ENCODE assay signal across 8 cellular contexts in the genomic region with DNA sequence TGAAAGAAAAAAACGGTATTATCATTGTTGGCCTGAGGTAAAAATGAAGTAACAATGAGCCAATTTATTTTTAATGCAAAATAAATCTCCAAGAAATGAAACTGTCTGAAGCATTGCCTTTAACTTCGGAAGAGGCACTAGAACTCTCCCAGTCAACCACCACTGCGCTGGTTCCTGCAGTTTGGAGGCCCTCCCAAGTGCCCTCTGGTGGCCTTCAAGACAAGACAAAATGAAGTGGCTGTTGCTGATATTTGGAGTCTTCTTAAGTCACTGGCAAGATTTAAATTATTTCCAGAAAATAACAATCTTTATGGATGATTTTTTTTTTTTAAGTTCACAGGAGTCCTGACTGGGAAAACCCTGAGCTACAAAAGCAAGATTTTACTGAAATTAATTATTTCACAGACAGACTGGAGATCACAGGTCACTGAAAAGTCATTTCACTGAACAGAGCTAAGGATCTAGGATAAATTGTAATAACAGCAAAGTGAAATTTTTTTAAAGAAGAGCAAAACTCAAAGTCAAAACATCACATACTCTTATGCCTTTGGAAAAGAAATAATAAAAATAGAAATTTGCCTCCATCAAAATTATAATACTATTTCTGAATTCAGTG. TPM values are rescaled to one million over a fixed set of nuclear protein-coding genes. Genes with fewer than 3 reads are reported as not detected.
DNase-seq lines count a peak whose midpoint lies in the region; ATAC-seq and TF ChIP-seq lines count a peak whose summit lies in the region.

No MANE protein-coding gene starts in this region.

- H3K4me1 ChIP-seq in endodermal cell (ENCODE audit: control insufficient read depth, insufficient read depth, low read length) (no peaks in the 10 kb centered on the region), upper lobe of left lung (peaks cover 0 to 20% (median 13%) of the 10 kb centered on the region in 4 donors)

- peak; percentile 63 for TF ChIP-seq CTCF in NB4 (IDR thresholded peaks at IDR 0.05; ENCODE audit: low read depth, low read length)
- TF ChIP-seq CTCF in endodermal cell (conservative IDR thresholded peaks at IDR 0.05) = peak; percentile 95
- peak; percentile 15 to 48 (median 34) for TF ChIP-seq CTCF in upper lobe of left lung (IDR thresholded peaks at IDR 0.05)

- no peak for TF ChIP-seq EP300 in upper lobe of left lung (IDR thresholded peaks at IDR 0.05)

- peaks cover 49% of the 10 kb centered on the region for H3K36me3 Mint-ChIP-seq in endodermal cell (ENCODE audit: low read depth)

- no peaks in the 10 kb centered on the region for H3K27me3 Mint-ChIP-seq in endodermal cell (ENCODE audit: insufficient read depth)

- H3K4me3 ChIP-seq in NB4 (ENCODE audit: low read depth, low read length) (no peak overlapping the region), endodermal cell (ENCODE audit: low read length) (no peak overlapping the region), upper lobe of left lung (no peak overlapping the region)

- no peak overlapping the region for H3K27ac ChIP-seq in endodermal cell (ENCODE audit: low read depth, low read length)
- no peak overlapping the region for H3K27ac ChIP-seq in upper lobe of left lung

- peaks cover 60% of the 10 kb centered on the region for H3K36me3 ChIP-seq in endodermal cell (ENCODE audit: control insufficient read depth, insufficient read depth, low read length)
- peaks cover 38 to 64% (median 43%) of the 10 kb centered on the region in 4 donors for H3K36me3 ChIP-seq in upper lobe of left lung

- H3K27ac Mint-ChIP-seq in endodermal cell = no peak overlapping the region

- H3K9me3 ChIP-seq in endodermal cell (ENCODE audit: control insufficient read depth, low read length) = no peaks in the 10 kb centered on the region
- H3K9me3 ChIP-seq in upper lobe of left lung = no peaks in the 10 kb centered on the region

- TF ChIP-seq POLR2A in NB4 (IDR thresholded peaks at IDR 0.05; ENCODE audit: extremely low read depth, insufficient read length) (no peak), upper lobe of left lung (IDR thresholded peaks at IDR 0.05) (no peak)

- DNase-seq in NCI-H2196 (lab: John Stamatoyannopoulos, UW; ENCODE audit: unreplicated experiment) (peak; percentile 21), NCI-H2196 treated with DMSO at 0.1 percent for 48 hours (lab: John Stamatoyannopoulos, UW; ENCODE audit: unreplicated experiment) (no peak), NB4 (ENCODE audit: low read depth) (peak; percentile 59), T-helper 9 cell (peak; percentile 4), endodermal cell (peak; percentile 83), medulla oblongata (ENCODE audit: extremely low spot score) (peak; percentile 83), upper lobe of left lung (peak in 1 of 2 donors; percentile 64)

- H3K9me3 Mint-ChIP-seq in endodermal cell = no peaks in the 10 kb centered on the region

- peak in 1 of 2 donors; percentile 89 for ATAC-seq in upper lobe of left lung (ENCODE audit: low FRiP score in 2 of 2)
- ATAC-seq in HG02588 (IDR thresholded peaks at IDR 0.05; ENCODE audit: unreplicated experiment) = no peak

- H3K9ac ChIP-seq in endodermal cell (ENCODE audit: extremely low read depth, low read length, poor library complexity, severe bottlenecking) = no peak overlapping the region

- H3K27me3 ChIP-seq in endodermal cell (ENCODE audit: control insufficient read depth, insufficient read depth, low read length, poor library complexity, severe bottlenecking) (no peaks in the 10 kb centered on the region), upper lobe of left lung (no peaks in the 10 kb centered on the region)

- WGBS in endodermal cell (ENCODE audit: insufficient coverage in 1 of 2, insufficient read length in 1 of 2), 2 experiments = 29% methylated on average over 3 of the region's 3 CpGs; no CpG with 5 or more reads in 1 of the 2 experiments
- WGBS in upper lobe of left lung, 2 donors = 35% methylated on average over 3 of the region's 3 CpGs

- no peak overlapping the region for H3K4me3 Mint-ChIP-seq in endodermal cell

- no peaks in the 10 kb centered on the region for H3K4me1 Mint-ChIP-seq in endodermal cell

RNA-seq across cellular contexts. Expression of a gene that starts 58.2 kb away (rescaled TPM):
- total RNA-seq in endodermal cell (10 to 100 TPM; 66.1 to 69.2 TPM), upper lobe of left lung (100 to 1,000 TPM in 1 of 6 donors, 10 to 100 TPM in 5; 57.7 to 106 (median 75.1) TPM)
- 53.6 TPM for polyA plus RNA-seq in endodermal cell (2013, experiment 1 of 2)
- polyA plus RNA-seq in endodermal cell (2013, experiment 2 of 2) = 53.5 TPM

Comparison
In these comparisons a context has a peak if more than half of its experiments do, and no peak if none do; other contexts are left out.
1. CTCF ChIP-seq: peak in every context shown above with its lines; median percentile 95 in endodermal cell; 63 in NB4; 34 in upper lobe of left lung.